8 cellular contexts compared by ENCODE assay signal in the genomic region with DNA sequence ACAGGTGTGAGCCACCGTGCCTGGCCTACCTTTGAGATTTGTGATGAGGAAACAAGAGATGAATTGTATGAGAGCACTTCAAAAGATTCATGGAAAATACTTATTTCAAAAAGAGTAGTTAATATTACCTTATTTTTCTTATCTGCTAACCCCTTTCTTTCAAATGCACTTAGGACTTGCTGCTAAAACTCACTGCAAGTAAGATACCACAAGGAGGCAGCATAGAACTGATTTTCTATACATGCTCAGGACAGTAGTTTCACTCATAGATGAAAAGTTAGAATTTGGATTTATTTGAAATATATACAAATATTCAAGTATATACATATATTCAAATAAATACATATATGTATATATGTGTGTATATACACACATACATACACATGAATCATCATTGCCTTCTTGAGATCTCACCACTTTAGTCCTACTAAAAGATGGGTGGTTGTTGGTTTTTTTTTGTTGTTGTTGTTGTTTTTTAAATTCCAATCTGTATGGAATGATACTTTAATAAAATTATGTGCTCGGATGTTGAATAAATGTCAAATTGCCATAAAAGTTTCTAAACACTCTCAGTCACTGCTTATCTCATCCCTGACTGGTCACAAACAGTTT. TPM values are rescaled to one million over a fixed set of nuclear protein-coding genes. Genes with fewer than 3 reads are reported as not detected.
A peak's percentile ranks its signal among the peaks of the same experiment; 100 is the strongest.
DNase-seq lines count a peak whose midpoint lies in the region; ATAC-seq and TF ChIP-seq lines count a peak whose summit lies in the region.

No MANE protein-coding gene starts in this region.

- H3K4me3 ChIP-seq in cardiac fibroblast (replicated peaks in 1 of 2; ENCODE audit: low read depth in 2 of 2, low read length in 2 of 2): no peak overlapping the region

- H3K4me1 Mint-ChIP-seq in activated CD4-positive, alpha-beta T cell treated with anti-CD3 and anti-CD28 coated beads for 36 hours: peaks cover 24% of the 10 kb centered on the region

- peak; percentile 65 for TF ChIP-seq CTCF in cardiac fibroblast (IDR thresholded peaks at IDR 0.05; ENCODE audit: low read depth, low read length)

- no peaks in the 10 kb centered on the region for H3K27me3 Mint-ChIP-seq in activated CD4-positive, alpha-beta T cell treated with anti-CD3 and anti-CD28 coated beads for 36 hours

- no peak for ATAC-seq in GM19035 (IDR thresholded peaks at IDR 0.05; ENCODE audit: unreplicated experiment)
- ATAC-seq in activated CD4-positive, alpha-beta T cell treated with anti-CD3 and anti-CD28 coated beads for 36 hours: no peak

- DNase-seq in AG08396 (ENCODE audit: low spot score): peak; percentile 58
- DNase-seq in GDM1 (lab: John Stamatoyannopoulos, UW): peak; percentile 48
- DNase-seq in NOMO-1 (lab: John Stamatoyannopoulos, UW; ENCODE audit: unreplicated experiment in 2 of 2): peak; percentile 1 to 70
- DNase-seq in cardiac fibroblast (ENCODE audit: low read depth in 2 of 2): peak; percentile 71 to 79
- peak; percentile 41 for DNase-seq in midbrain (lab: John Stamatoyannopoulos, UW)
- no peak for DNase-seq in D341Med (ENCODE audit: low spot score)
- no peak for DNase-seq in activated CD4-positive, alpha-beta T cell treated with anti-CD3 and anti-CD28 coated beads for 36 hours

- POLR2A ChIA-PET in activated CD4-positive, alpha-beta T cell treated with anti-CD3 and anti-CD28 coated beads for 36 hours (lab: Charles Lee): no interaction called here

- no peaks in the 10 kb centered on the region for H3K9me3 Mint-ChIP-seq in activated CD4-positive, alpha-beta T cell treated with anti-CD3 and anti-CD28 coated beads for 36 hours (ENCODE audit: low read depth)

- H3K27ac Mint-ChIP-seq in activated CD4-positive, alpha-beta T cell treated with anti-CD3 and anti-CD28 coated beads for 36 hours: no peak overlapping the region

- H3K36me3 Mint-ChIP-seq in activated CD4-positive, alpha-beta T cell treated with anti-CD3 and anti-CD28 coated beads for 36 hours (ENCODE audit: low read depth): peaks cover 29% of the 10 kb centered on the region

- no peak overlapping the region for H3K4me3 Mint-ChIP-seq in activated CD4-positive, alpha-beta T cell treated with anti-CD3 and anti-CD28 coated beads for 36 hours

- intact Hi-C loops in activated CD4-positive, alpha-beta T cell treated with anti-CD3 and anti-CD28 coated beads for 36 hours (cut with DNase I, micrococcal nuclease): loop anchor here (1.0 to 5.0 kb wide), 3 partner anchors 17 to 560 kb away; a partner anchor contains a TSS

- CTCF ChIA-PET in activated CD4-positive, alpha-beta T cell treated with anti-CD3 and anti-CD28 coated beads for 36 hours (lab: Charles Lee): interaction anchor here (1.0 to 2.5 kb wide), 2 partner anchors 13 to 98 kb away, joined by 4 to 18 read pairs; no protein-coding TSS in a partner anchor

RNA-seq across cellular contexts. Expression of a gene that starts 2.4 kb away (rescaled TPM):
- 10 to 100 TPM; 45.8 to 51.6 TPM for total RNA-seq in activated CD4-positive, alpha-beta T cell treated with anti-CD3 and anti-CD28 coated beads for 36 hours

RNA-seq across cellular contexts. Expression of a gene that starts 33.2 kb away (rescaled TPM):
- total RNA-seq in activated CD4-positive, alpha-beta T cell treated with anti-CD3 and anti-CD28 coated beads for 36 hours: not detected

RNA-seq across cellular contexts. Expression of a gene that starts 54.3 kb away (rescaled TPM):
- total RNA-seq in activated CD4-positive, alpha-beta T cell treated with anti-CD3 and anti-CD28 coated beads for 36 hours: 10 to 100 TPM; 10.9 to 12.9 TPM

Comparison
In these comparisons a context has a peak if more than half of its experiments do, and no peak if none do; other contexts are left out.
1. DNase-seq: peak in AG08396 (single experiment), GDM1 (single experiment), NOMO-1 (2 of 2), cardiac fibroblast (2 of 2) and midbrain (single experiment); none in D341Med (single experiment) and activated CD4-positive, alpha-beta T cell treated with anti-CD3 and anti-CD28 coated beads for 36 hours (single experiment).